Comparison of ENCODE assay signal across 7 cellular contexts in genomic region chr4:55398966-55399365, GRCh38. TPM values are rescaled to one million over a fixed set of nuclear protein-coding genes. Genes with fewer than 3 reads are reported as not detected.
DNase-seq lines count a peak whose midpoint lies in the region; ATAC-seq and TF ChIP-seq lines count a peak whose summit lies in the region.

No MANE protein-coding gene starts in this region.

- H3K18ac ChIP-seq in H9 (ENCODE audit: insufficient read length, low read depth, low read length): no peak overlapping the region

- no peak for ATAC-seq in Panc1
- ATAC-seq in HG02884 (IDR thresholded peaks at IDR 0.05; ENCODE audit: unreplicated experiment): no peak
- no peak for ATAC-seq in HG03175 (IDR thresholded peaks at IDR 0.05; ENCODE audit: unreplicated experiment)

- H3T11ph ChIP-seq in H9 (ENCODE audit: low read length): no peak overlapping the region

- H2AFZ ChIP-seq in H9 (ENCODE audit: low read length): no peak overlapping the region

- H3K27ac ChIP-seq in H9 (ENCODE audit: insufficient read length, low read depth, low read length) (no peak overlapping the region), Panc1 (ENCODE audit: low read length) (no peak overlapping the region), esophagus muscularis mucosa (replicated peaks in 1 of 4) (peak overlapping the region; percentile 94 to 100 (median 100)), skeletal muscle tissue (ENCODE audit: low read depth, low read length) (peak overlapping the region; percentile 92)

- H3K14ac ChIP-seq in H9 (ENCODE audit: insufficient read depth, low read length): no peak overlapping the region

- TF ChIP-seq CTCF in H9 (conservative IDR thresholded peaks at IDR 0.05) (no peak), Panc1 (IDR thresholded peaks at IDR 0.05) (no peak), esophagus muscularis mucosa (IDR thresholded peaks at IDR 0.05) (no peak)

- no peak overlapping the region for H2BK20ac ChIP-seq in H9 (ENCODE audit: low read depth, low read length, poor library complexity, severe bottlenecking)

- no peak overlapping the region for H2BK12ac ChIP-seq in H9 (ENCODE audit: insufficient read length, low read depth, low read length)

- CTCF ChIA-PET in Panc1 (lab: Charles Lee): interaction anchor here (0.5 to 0.7 kb wide), 2 partner anchors 62 to 121 kb away, joined by 4 read pairs; no protein-coding TSS in a partner anchor

- H3K79me1 ChIP-seq in H9 (ENCODE audit: insufficient read depth, low read depth, low read length, poor library complexity, severe bottlenecking): no peaks in the 10 kb centered on the region

- H3K4me3 ChIP-seq in Panc1 (ENCODE audit: low read depth in 2 of 2, low read length in 2 of 2) (peak overlapping the region; percentile 29 to 79), esophagus muscularis mucosa (peak overlapping the region; percentile 88 to 100 (median 96)), skeletal muscle tissue (ENCODE audit: low read length in 3 of 3) (peak overlapping the region in 1 of 3 donors; percentile 26)

- H3K9ac ChIP-seq in H9 (ENCODE audit: extremely low read depth, insufficient read length, low read length): no peak overlapping the region
- peak overlapping the region in 1 of 3 donors; percentile 88 for H3K9ac ChIP-seq in skeletal muscle tissue (ENCODE audit: low read depth in 1 of 3, low read length in 3 of 3)

- intact Hi-C loops in Panc1 (cut with micrococcal nuclease; ENCODE audit: unreplicated experiment) (loop anchor here (5.0 kb wide), 1 partner anchor 52 kb away; the partner anchor contains the start of gene SRD5A3), esophagus muscularis mucosa (cut with DNase I) (loop anchor here (5.0 kb wide), 1 partner anchor 148 kb away; the partner anchor contains the start of gene CLOCK), posterior vena cava (cut with DNase I) (loop anchor here in 1 of 2 donors (5.0 kb wide), 2 partner anchors 52 to 453 kb away; partner anchors contain the start of genes EXOC1 and SRD5A3)

- no peaks in the 10 kb centered on the region; a peak in 1 of 5 replicates for H3K9me3 Mint-ChIP-seq in H9

- no peak overlapping the region for H4K91ac ChIP-seq in H9 (ENCODE audit: insufficient read length, low read depth, low read length)

- in situ Hi-C loops in Panc1 (cut with HindIII; ENCODE audit: low pct_unique_long_range_greater_than_20kb, low sequenced_read_pairs): no loop called here

- no peak for TF ChIP-seq EP300 in esophagus muscularis mucosa (IDR thresholded peaks at IDR 0.05)

- H2BK5ac ChIP-seq in H9 (ENCODE audit: insufficient read length, low read length): no peak overlapping the region

- no peak for DNase-seq in H9
- no peak for DNase-seq in Panc1 (ENCODE audit: low read depth, low spot score)
- no peak for DNase-seq in esophagus muscularis mucosa (ENCODE audit: extremely low spot score)
- no peak for DNase-seq in posterior vena cava (ENCODE audit: low spot score)

- peaks cover 6% of the 10 kb centered on the region for H3K36me3 ChIP-seq in Panc1 (ENCODE audit: control insufficient read depth, insufficient read depth, low read length)
- peaks cover 0 to 17% (median 7%) of the 10 kb centered on the region in 4 donors for H3K36me3 ChIP-seq in esophagus muscularis mucosa
- peaks cover 0 to 4% (median 3%) of the 10 kb centered on the region in 3 donors for H3K36me3 ChIP-seq in skeletal muscle tissue (ENCODE audit: control insufficient read depth in 3 of 3, insufficient read depth in 3 of 3, low read length in 3 of 3)

- H3K27me3 Mint-ChIP-seq in H9 (ENCODE audit: low read depth): no peaks in the 10 kb centered on the region; the same call in 1 of the 2 replicates

- peaks cover 35% of the 10 kb centered on the region for H3K79me2 ChIP-seq in H9 (ENCODE audit: insufficient read depth, low read length)

- no peak overlapping the region for H4K8ac ChIP-seq in H9 (replicated peaks; ENCODE audit: insufficient read length, low read depth, low read length)

- POLR2A ChIA-PET in Panc1 (lab: Charles Lee): no interaction called here

- H3K4ac ChIP-seq in H9 (ENCODE audit: low read depth, low read length): no peak overlapping the region

- no peak overlapping the region for H3K23ac ChIP-seq in H9 (ENCODE audit: insufficient read length, low read depth, low read length)

- H3K4me1 Mint-ChIP-seq in H9: peaks cover 31 to 32% of the 10 kb centered on the region in 2 experiments

- BruUV-seq in Panc1 (replicated peaks; lab: Mats Ljungman, UMichigan): no TSS peak

- peaks cover 34 to 47% (median 44%) of the 10 kb centered on the region in 3 experiments for H3K36me3 Mint-ChIP-seq in H9 (ENCODE audit: insufficient read depth in 1 of 3, low read depth in 3 of 3)

- no peak overlapping the region for H2BK15ac ChIP-seq in H9 (ENCODE audit: low read depth, low read length)

- H3K4me3 Mint-ChIP-seq in H9: peak overlapping the region; percentile 73 to 93; a peak in 4 of 5 replicates

- no peaks in the 10 kb centered on the region for H4K20me1 ChIP-seq in H9 (ENCODE audit: control insufficient read depth, insufficient read depth, insufficient read length)

- WGBS in H9 (ENCODE audit: extremely low coverage, insufficient read length, low lambda C conversion rate): no CpG with 5 or more reads among the region's 3 CpGs
- WGBS in esophagus muscularis mucosa: 58% methylated on average over 3 of the region's 3 CpGs

- H3K4me2 ChIP-seq in H9 (ENCODE audit: insufficient read depth, insufficient read length, low read length): peak overlapping the region; percentile 83

- H3K4me1 ChIP-seq in H9 (ENCODE audit: insufficient read depth, low read length) (no peaks in the 10 kb centered on the region), Panc1 (ENCODE audit: control insufficient read depth, insufficient read depth, low read length) (peaks cover 9% of the 10 kb centered on the region), esophagus muscularis mucosa (peaks cover 27 to 59% (median 54%) of the 10 kb centered on the region in 4 donors), skeletal muscle tissue (ENCODE audit: control insufficient read depth in 3 of 3, insufficient read depth in 3 of 3, low read length in 3 of 3) (peaks cover 23 to 33% (median 31%) of the 10 kb centered on the region in 3 donors)

- H2AK5ac ChIP-seq in H9 (ENCODE audit: insufficient read length, low read length): no peak overlapping the region

- no peaks in the 10 kb centered on the region for H3K9me3 ChIP-seq in H9 (ENCODE audit: control insufficient read depth, low read depth, low read length)
- no peaks in the 10 kb centered on the region for H3K9me3 ChIP-seq in Panc1 (ENCODE audit: control insufficient read depth, insufficient read depth, low read depth, low read length)
- H3K9me3 ChIP-seq in esophagus muscularis mucosa: no peaks in the 10 kb centered on the region
- H3K9me3 ChIP-seq in skeletal muscle tissue (ENCODE audit: control insufficient read depth in 3 of 3, low read length in 3 of 3): no peaks in the 10 kb centered on the region

- H3K27me3 ChIP-seq in H9 (ENCODE audit: insufficient read depth, low read length): no peaks in the 10 kb centered on the region
- no peaks in the 10 kb centered on the region for H3K27me3 ChIP-seq in Panc1 (ENCODE audit: control insufficient read depth, insufficient read depth, low read length)
- H3K27me3 ChIP-seq in esophagus muscularis mucosa: no peaks in the 10 kb centered on the region
- H3K27me3 ChIP-seq in skeletal muscle tissue (ENCODE audit: control insufficient read depth in 3 of 3, insufficient read depth in 3 of 3, low read length in 3 of 3): no peaks in the 10 kb centered on the region

- no peak overlapping the region for H2BK120ac ChIP-seq in H9 (ENCODE audit: low read depth, low read length, poor library complexity, severe bottlenecking)

- H3K23me2 ChIP-seq in H9 (ENCODE audit: insufficient read length, low read depth, low read length, poor library complexity, severe bottlenecking): peaks cover 10% of the 10 kb centered on the region

- no peak overlapping the region for H3K56ac ChIP-seq in H9 (ENCODE audit: insufficient read length, low read depth, low read length)

- H3K27ac Mint-ChIP-seq in H9: peak overlapping the region in 1 of 3 experiments; percentile 23; a peak in 1 of 7 replicates

- no peak for TF ChIP-seq POLR2A in esophagus muscularis mucosa (IDR thresholded peaks at IDR 0.05; ENCODE audit: low read depth)

- no peak overlapping the region for H4K5ac ChIP-seq in H9 (ENCODE audit: insufficient read length, low read depth, low read length)

RNA-seq across cellular contexts. Expression of gene TMEM165, which starts 3.2 kb away (rescaled TPM):
- 85.9 and 87.2 TPM in 2 replicates for total RNA-seq in H9 (2021)
- 54.6 TPM for total RNA-seq in Panc1 (2021; ENCODE audit: unreplicated experiment)
- polyA plus RNA-seq in Panc1 (2012; ENCODE audit: insufficient read length): 55.3 TPM
- 100 to 1,000 TPM; 133 to 193 (median 168) TPM for total RNA-seq in esophagus muscularis mucosa
- total RNA-seq in skeletal muscle tissue: 88.7 TPM
- total RNA-seq in posterior vena cava: 100 to 1,000 TPM; 132 to 149 TPM

RNA-seq across cellular contexts. Expression of gene SRD5A3, which starts 52.9 kb away (rescaled TPM):
- total RNA-seq in H9 (2021) (31.9 and 35.0 TPM in 2 replicates), Panc1 (2021; ENCODE audit: unreplicated experiment) (17.0 TPM), esophagus muscularis mucosa (1 to 10 TPM; 3.0 to 7.9 (median 5.2) TPM), skeletal muscle tissue (4.2 TPM), posterior vena cava (10 to 100 TPM in 1 of 2 donors, 1 to 10 TPM in 1; 9.7 to 10.0 TPM)
- 13.3 TPM for polyA plus RNA-seq in Panc1 (2012; ENCODE audit: insufficient read length)

Comparison
In these comparisons a context has a peak if more than half of its experiments do, and no peak if none do; other contexts are left out.
1. H3K27ac ChIP-seq: peak in esophagus muscularis mucosa (4 of 4) and skeletal muscle tissue (single experiment); none in H9 (single experiment) and Panc1 (single experiment).